ENCODE assay signal across 9 cellular contexts in the genomic region with DNA sequence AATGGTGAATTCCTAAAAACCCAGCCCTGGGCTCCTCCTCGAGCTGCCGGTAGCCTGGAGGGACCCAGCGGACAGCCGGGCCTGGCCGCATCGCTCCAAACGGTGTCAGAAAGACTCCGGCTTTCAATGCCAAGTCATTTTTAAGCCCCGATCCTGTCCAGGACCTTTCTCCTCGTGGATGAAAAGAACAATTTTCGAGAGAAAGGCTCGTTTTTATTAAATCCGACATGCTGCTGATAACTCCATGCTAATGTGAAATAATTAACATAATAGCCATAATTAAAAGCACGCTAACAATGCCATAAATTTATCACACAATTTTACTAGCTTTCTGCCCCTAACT. TPM values are rescaled to one million over a fixed set of nuclear protein-coding genes. Genes with fewer than 3 reads are reported as not detected.
DNase-seq lines count a peak whose midpoint lies in the region; ATAC-seq and TF ChIP-seq lines count a peak whose summit lies in the region.
"Had no signal": no experiment of that assay in that cellular context is flagged by ENCODE, and none has a peak within 500 bp of the region (broad histone marks: within the 10 kb centered on the region; RNA-seq: fewer than 3 reads in every experiment).

No MANE protein-coding gene starts in this region.

- H3K9me3 Mint-ChIP-seq in activated naive CD8-positive, alpha-beta T cell treated with anti-CD3 and anti-CD28 coated beads, Interleukin-2, amount 50 U/mL, for 24 hours = peaks cover 9% of the 10 kb centered on the region
- H3K9me3 Mint-ChIP-seq in naive thymus-derived CD8-positive, alpha-beta T cell = peaks cover 0 to 38% (median 22%) of the 10 kb centered on the region in 9 donors

- no peak for ATAC-seq in activated naive CD8-positive, alpha-beta T cell treated with anti-CD3 and anti-CD28 coated beads, Interleukin-2, amount 50 U/mL, for 24 hours
- no peak for ATAC-seq in naive thymus-derived CD8-positive, alpha-beta T cell
- ATAC-seq in GM19455 (IDR thresholded peaks at IDR 0.05; ENCODE audit: unreplicated experiment) = no peak

- CTCF ChIA-PET in HEK293T (lab: Yijun Ruan, JAX) = interaction anchor here (1.0 to 1.1 kb wide), 2 partner anchors 13 to 35 kb away, joined by 3 read pairs; no protein-coding TSS in a partner anchor

- peak overlapping the region; percentile 26; the same call in 1 of the 2 replicates for H3K27ac ChIP-seq in C4-2B

- peak overlapping the region; percentile 65 for H3K4me3 Mint-ChIP-seq in activated naive CD8-positive, alpha-beta T cell treated with anti-CD3 and anti-CD28 coated beads, Interleukin-2, amount 50 U/mL, for 24 hours
- peak overlapping the region in 9 of 10 donors; percentile 37 to 71 (median 59) for H3K4me3 Mint-ChIP-seq in naive thymus-derived CD8-positive, alpha-beta T cell

- peaks cover 74% of the 10 kb centered on the region for H3K27me3 Mint-ChIP-seq in activated naive CD8-positive, alpha-beta T cell treated with anti-CD3 and anti-CD28 coated beads, Interleukin-2, amount 50 U/mL, for 24 hours
- H3K27me3 Mint-ChIP-seq in naive thymus-derived CD8-positive, alpha-beta T cell = peaks cover 44 to 84% (median 63%) of the 10 kb centered on the region in 5 donors

- no peak for TF ChIP-seq CTCF in C4-2B (conservative IDR thresholded peaks at IDR 0.05)

- no peak overlapping the region for H3K27ac Mint-ChIP-seq in activated naive CD8-positive, alpha-beta T cell treated with anti-CD3 and anti-CD28 coated beads, Interleukin-2, amount 50 U/mL, for 24 hours
- H3K27ac Mint-ChIP-seq in naive thymus-derived CD8-positive, alpha-beta T cell = peak overlapping the region in 3 of 10 donors; percentile 11 to 44 (median 20)

- H3K36me3 Mint-ChIP-seq in activated naive CD8-positive, alpha-beta T cell treated with anti-CD3 and anti-CD28 coated beads, Interleukin-2, amount 50 U/mL, for 24 hours (ENCODE audit: low read depth) = peaks cover 11% of the 10 kb centered on the region
- peaks cover 22 to 33% (median 28%) of the 10 kb centered on the region in 3 donors for H3K36me3 Mint-ChIP-seq in naive thymus-derived CD8-positive, alpha-beta T cell

- POLR2A ChIA-PET in HEK293T (lab: Yijun Ruan, JAX) = interaction anchor here (1.9 kb wide), 1 partner anchor 50 kb away, joined by 5 read pairs; a partner anchor contains a TSS
- POLR2A ChIA-PET in naive thymus-derived CD8-positive, alpha-beta T cell (lab: Charles Lee) = no interaction called here

- H3K4me1 Mint-ChIP-seq in activated naive CD8-positive, alpha-beta T cell treated with anti-CD3 and anti-CD28 coated beads, Interleukin-2, amount 50 U/mL, for 24 hours = peaks cover 36% of the 10 kb centered on the region
- H3K4me1 Mint-ChIP-seq in naive thymus-derived CD8-positive, alpha-beta T cell = peaks cover 16 to 40% (median 36%) of the 10 kb centered on the region in 4 donors

- DNase-seq in HEK293T (ENCODE audit: extremely low spot score) (peak; percentile 53), GM19238 (ENCODE audit: insufficient read length, low spot score) (no peak), nucleus accumbens (lab: John Stamatoyannopoulos, UW) (no peak)
- DNase-seq in activated naive CD8-positive, alpha-beta T cell treated with anti-CD3 and anti-CD28 coated beads, Interleukin-2, amount 50 U/mL, for 24 hours = no peak
- DNase-seq in naive thymus-derived CD8-positive, alpha-beta T cell = peak in 1 of 10 donors; percentile 5
- no peak for DNase-seq in NK-92 treated with Interleukin-12 subunit alpha and Interleukin-12 subunit beta, amount 100 ng/mL, for 24 hours (lab: John Stamatoyannopoulos, UW)
- DNase-seq: head of caudate nucleus had no signal

TF ChIP-seq in HEK293T, 16 proteins besides CTCF, POLR2A, EP300 and RAD21:
- TF ChIP-seq L3MBTL2 (conservative IDR thresholded peaks at IDR 0.05) (no peak), SP1 (IDR thresholded peaks at IDR 0.05) (no peak), FOXM1 (IDR thresholded peaks at IDR 0.05; ENCODE audit: borderline replicate concordance) (no peak), HDGF (IDR thresholded peaks at IDR 0.05; ENCODE audit: borderline replicate concordance) (no peak), SUZ12 (IDR thresholded peaks at IDR 0.05) (no peak), FOXK2 (IDR thresholded peaks at IDR 0.05) (no peak), CTBP1 (IDR thresholded peaks at IDR 0.05; ENCODE audit: borderline replicate concordance) (no peak), LEF1 (IDR thresholded peaks at IDR 0.05; ENCODE audit: borderline replicate concordance) (no peak), FOXA1 (IDR thresholded peaks at IDR 0.05) (no peak), ZNF384 (IDR thresholded peaks at IDR 0.05) (no peak), ELF4 (IDR thresholded peaks at IDR 0.05) (no peak), BHLHE40 (IDR thresholded peaks at IDR 0.05; ENCODE audit: borderline replicate concordance) (no peak), ARNT (IDR thresholded peaks at IDR 0.05) (no peak), TARDBP (IDR thresholded peaks at IDR 0.05) (no peak), NFRKB (IDR thresholded peaks at IDR 0.05) (no peak)
- TF ChIP-seq, protein P1, sequence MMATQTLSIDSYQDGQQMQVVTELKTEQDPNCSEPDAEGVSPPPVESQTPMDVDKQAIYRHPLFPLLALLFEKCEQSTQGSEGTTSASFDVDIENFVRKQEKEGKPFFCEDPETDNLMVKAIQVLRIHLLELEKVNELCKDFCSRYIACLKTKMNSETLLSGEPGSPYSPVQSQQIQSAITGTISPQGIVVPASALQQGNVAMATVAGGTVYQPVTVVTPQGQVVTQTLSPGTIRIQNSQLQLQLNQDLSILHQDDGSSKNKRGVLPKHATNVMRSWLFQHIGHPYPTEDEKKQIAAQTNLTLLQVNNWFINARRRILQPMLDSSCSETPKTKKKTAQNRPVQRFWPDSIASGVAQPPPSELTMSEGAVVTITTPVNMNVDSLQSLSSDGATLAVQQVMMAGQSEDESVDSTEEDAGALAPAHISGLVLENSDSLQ (IDR thresholded peaks at IDR 0.05) = no peak

RNA-seq across cellular contexts. Expression of a gene that starts 4.6 kb away (rescaled TPM):
- total RNA-seq in naive thymus-derived CD8-positive, alpha-beta T cell = not detected
- polyA plus RNA-seq in naive thymus-derived CD8-positive, alpha-beta T cell = not detected

RNA-seq across cellular contexts. Expression of a gene that starts 49.6 kb away (rescaled TPM):
- 10 to 100 TPM; 27.7 to 31.6 TPM for total RNA-seq in naive thymus-derived CD8-positive, alpha-beta T cell
- polyA plus RNA-seq in naive thymus-derived CD8-positive, alpha-beta T cell = 10 to 100 TPM; 16.3 to 22.1 (median 16.5) TPM
